Comparison of ENCODE assay signal across 36 cellular contexts in the genomic region with DNA sequence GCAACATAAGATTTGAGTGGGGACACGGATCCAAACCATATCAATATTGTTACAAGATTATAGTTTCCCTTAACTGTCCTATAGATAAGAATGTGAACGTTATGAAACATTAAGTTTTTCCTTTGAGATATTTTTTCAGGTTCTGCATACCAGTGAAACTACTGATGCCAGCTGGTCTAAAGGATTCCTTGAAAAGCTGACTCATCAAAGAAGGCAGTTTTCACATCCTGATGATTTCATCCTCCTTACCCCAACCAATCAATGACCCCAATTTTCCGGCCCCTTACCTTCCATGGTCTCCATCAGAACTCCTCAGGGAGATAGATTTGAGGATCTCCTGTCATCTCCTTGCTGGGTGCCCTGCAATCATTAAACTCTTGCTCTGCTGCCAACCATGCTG.
DNase-seq lines count a peak whose midpoint lies in the region; ATAC-seq, FAIRE-seq and TF ChIP-seq lines count a peak whose summit lies in the region.
"Had no signal": no experiment of that assay in that cellular context is flagged by ENCODE, and none has a peak within 500 bp of the region (broad histone marks: within the 10 kb centered on the region; RNA-seq: fewer than 3 reads in every experiment).

No MANE protein-coding gene starts in this region.

- no peak overlapping the region for H2AFZ ChIP-seq in HepG2 (ENCODE audit: low read length)
- H2AFZ ChIP-seq in IMR-90 (replicated peaks; ENCODE audit: low read length, poor library complexity) = no peak overlapping the region
- H2AFZ ChIP-seq in K562 (ENCODE audit: low read depth, low read length) = no peak overlapping the region

- H2BK20ac ChIP-seq in IMR-90 (ENCODE audit: low read depth, low read length) = no peak overlapping the region

- H3K14ac ChIP-seq in IMR-90 (replicated peaks; ENCODE audit: low read depth, low read length) = no peak overlapping the region

- intact Hi-C loops in HepG2 (cut with micrococcal nuclease; ENCODE audit: unreplicated experiment) (no loop called here), right lobe of liver (cut with DNase I) (no loop called here), IMR-90 (cut with micrococcal nuclease) (no loop called here), K562 (cut with micrococcal nuclease) (no loop called here)
- intact Hi-C loops in activated naive CD4-positive, alpha-beta T cell treated with anti-CD3 and anti-CD28 coated beads for 36 hours (cut with micrococcal nuclease) = no loop called here
- intact Hi-C loops in activated CD4-positive, alpha-beta T cell treated with anti-CD3 and anti-CD28 coated beads for 36 hours (cut with DNase I, micrococcal nuclease) = no loop called here

- DNase-seq in HepG2 (ENCODE audit: low spot score) = no peak
- no peak for DNase-seq in right lobe of liver
- DNase-seq in A549 (ENCODE audit: low read depth in 1 of 2, low spot score in 1 of 2) = no peak
- DNase-seq in IMR-90 = no peak
- no peak for DNase-seq in K562 (ENCODE audit: extremely low read depth in 1 of 4, low spot score in 3 of 4)
- DNase-seq in epidermal melanocyte (ENCODE audit: insufficient read length, low spot score) = no peak
- no peak for DNase-seq in activated naive CD4-positive, alpha-beta T cell treated with anti-CD3 and anti-CD28 coated beads for 36 hours
- no peak for DNase-seq in activated CD4-positive, alpha-beta T cell treated with anti-CD3 and anti-CD28 coated beads for 36 hours
- DNase-seq: 8988T; ACHN; AML-193; BE2C; C1 segment of cervical spinal cord; Caco-2; Calu3; CD4-positive, alpha-beta memory T cell; CD4-positive, alpha-beta T cell; CD4-positive, CD25-positive, alpha-beta regulatory T cell; CD8-positive, alpha-beta memory T cell; CD8-positive, alpha-beta T cell; COR-L47; DMS 273 treated with DMSO at 0.1 percent for 48 hours; DMS153; DMS53; DMS79; DMS79 treated with DMSO at 0.1 percent for 48 hours; DND-41; EL had no signal

- no peak overlapping the region for H3K27ac ChIP-seq in HepG2 (ENCODE audit: extremely low read length, insufficient read depth, low read length)
- H3K27ac ChIP-seq in right lobe of liver = no peak overlapping the region
- H3K27ac ChIP-seq in A549 = no peak overlapping the region
- H3K27ac ChIP-seq in IMR-90 (ENCODE audit: insufficient read depth, low read length) = no peak overlapping the region
- H3K27ac ChIP-seq in K562 (ENCODE audit: extremely low read depth, low read depth, low read length) = no peak overlapping the region
- H3K27ac ChIP-seq: 22Rv1; BLaER1; BLaER1 treated with 17β-estradiol and CSF1 and Interleukin-3, amounts not matched to agents 10 nM and 100 nM; C4-2B had no signal

- H3K36me3 ChIP-seq in HepG2 (replicated peaks in 1 of 2; ENCODE audit: control insufficient read depth in 1 of 2, insufficient read depth in 2 of 2, low read length in 2 of 2) (no peaks in the 10 kb centered on the region), right lobe of liver (no peaks in the 10 kb centered on the region), IMR-90 (ENCODE audit: control insufficient read depth, insufficient read depth, low read length) (no peaks in the 10 kb centered on the region), K562 (ENCODE audit: control insufficient read depth, insufficient read depth, low read length) (no peaks in the 10 kb centered on the region)
- H3K36me3 ChIP-seq: BE2C; BLaER1; BLaER1 treated with 17β-estradiol and CSF1 and Interleukin-3, amounts not matched to agents 10 nM and 100 nM had no signal

- ATAC-seq in HepG2 = no peak
- ATAC-seq in right lobe of liver = no peak
- no peak for ATAC-seq in A549
- no peak for ATAC-seq in IMR-90 (ENCODE audit: low read depth)
- ATAC-seq in K562 = no peak
- ATAC-seq in activated CD4-positive, alpha-beta T cell treated with anti-CD3 and anti-CD28 coated beads for 36 hours = no peak
- ATAC-seq: CD8-positive, alpha-beta T cell had no signal

- H4K91ac ChIP-seq in IMR-90 (ENCODE audit: insufficient read depth, low read depth, low read length) = no peak overlapping the region

- H3K79me1 ChIP-seq in IMR-90 (ENCODE audit: low read depth in 1 of 2, low read length in 2 of 2) = no peaks in the 10 kb centered on the region

- no peak overlapping the region for H2BK15ac ChIP-seq in IMR-90 (ENCODE audit: low read depth, low read length)

- no peak overlapping the region for H2BK120ac ChIP-seq in IMR-90 (ENCODE audit: low read depth, low read length)

- H3K9me3 ChIP-seq in HepG2 (ENCODE audit: low read length) = no peaks in the 10 kb centered on the region
- no peaks in the 10 kb centered on the region for H3K9me3 ChIP-seq in right lobe of liver
- H3K9me3 ChIP-seq in A549 = no peaks in the 10 kb centered on the region
- peaks cover 7% of the 10 kb centered on the region; the same call in 1 of the 2 replicates for H3K9me3 ChIP-seq in IMR-90 (ENCODE audit: control insufficient read depth, insufficient read depth, low read length)
- H3K9me3 ChIP-seq in K562 (replicated peaks; ENCODE audit: control insufficient read depth, insufficient read depth, low read depth, low read length) = no peaks in the 10 kb centered on the region
- H3K9me3 ChIP-seq: BE2C, BLaER1, Caco-2 had no signal

- no peaks in the 10 kb centered on the region for H3K36me3 Mint-ChIP-seq in activated naive CD4-positive, alpha-beta T cell treated with anti-CD3 and anti-CD28 coated beads for 36 hours (ENCODE audit: low read depth)
- no peaks in the 10 kb centered on the region for H3K36me3 Mint-ChIP-seq in activated CD4-positive, alpha-beta T cell treated with anti-CD3 and anti-CD28 coated beads for 36 hours (ENCODE audit: low read depth)
- H3K36me3 Mint-ChIP-seq: CD14-positive monocyte; CD4-positive, CD25-positive, alpha-beta regulatory T cell; CD8-positive, alpha-beta T cell had no signal

- H4K8ac ChIP-seq in IMR-90 (ENCODE audit: low read depth in 2 of 2, low read length in 2 of 2) = no peak overlapping the region

- H3K4me2 ChIP-seq in HepG2 (ENCODE audit: low read depth, low read length) (no peak overlapping the region), A549 (no peak overlapping the region), IMR-90 (ENCODE audit: low read depth, low read length) (no peak overlapping the region), K562 (ENCODE audit: insufficient read depth, low read length) (no peak overlapping the region)
- H3K4me2 ChIP-seq: BLaER1; BLaER1 treated with 17β-estradiol and CSF1 and Interleukin-3, amounts not matched to agents 10 nM and 100 nM had no signal

- H3K56ac ChIP-seq in IMR-90 (ENCODE audit: extremely low read depth, insufficient read depth, low read length) = no peak overlapping the region

- POLR2A ChIA-PET in HepG2 (lab: Yijun Ruan, JAX) = no interaction called here
- POLR2A ChIA-PET in A549 (lab: Yijun Ruan, JAX) = no interaction called here
- POLR2A ChIA-PET in IMR-90 (lab: Charles Lee; ENCODE audit: unreplicated experiment) = no interaction called here
- POLR2A ChIA-PET in K562 (lab: Yijun Ruan, JAX) = no interaction called here
- POLR2A ChIA-PET in activated CD4-positive, alpha-beta T cell treated with anti-CD3 and anti-CD28 coated beads for 36 hours (lab: Charles Lee) = no interaction called here

- H3K4ac ChIP-seq in IMR-90 (ENCODE audit: low read depth, low read length) = no peak overlapping the region

- peaks cover 5% of the 10 kb centered on the region for H3K27me3 Mint-ChIP-seq in activated naive CD4-positive, alpha-beta T cell treated with anti-CD3 and anti-CD28 coated beads for 36 hours (ENCODE audit: low read depth)
- H3K27me3 Mint-ChIP-seq in activated CD4-positive, alpha-beta T cell treated with anti-CD3 and anti-CD28 coated beads for 36 hours = peaks cover 4% of the 10 kb centered on the region
- H3K27me3 Mint-ChIP-seq: CD8-positive, alpha-beta memory T cell had no signal

- WGBS in HepG2 (ENCODE audit: low lambda C conversion rate) = 2% methylated on average over 3 of the region's 3 CpGs
- 48% methylated on average over 3 of the region's 3 CpGs for WGBS in right lobe of liver (ENCODE audit: insufficient coverage, low coverage, low lambda C conversion rate, missing lambda C conversion rate)
- under 1% methylated on average over 3 of the region's 3 CpGs for WGBS in A549 (ENCODE audit: missing lambda C conversion rate)
- WGBS in IMR-90 (ENCODE audit: extremely low coverage in 2 of 2, insufficient read length in 1 of 2), 2 experiments = no CpG with 5 or more reads among the region's 3 CpGs
- 0% methylated on average over 3 of the region's 3 CpGs for WGBS in K562 (ENCODE audit: insufficient coverage, low coverage, missing lambda C conversion rate)

- H2BK5ac ChIP-seq in IMR-90 (ENCODE audit: low read depth, low read length, poor library complexity, severe bottlenecking) = no peak overlapping the region

- no peak overlapping the region for H3K18ac ChIP-seq in IMR-90 (ENCODE audit: low read depth, low read length)

- no peak overlapping the region for H3K4me3 Mint-ChIP-seq in activated naive CD4-positive, alpha-beta T cell treated with anti-CD3 and anti-CD28 coated beads for 36 hours
- H3K4me3 Mint-ChIP-seq in activated CD4-positive, alpha-beta T cell treated with anti-CD3 and anti-CD28 coated beads for 36 hours = no peak overlapping the region
- H3K4me3 Mint-ChIP-seq: B cell; CD14-positive monocyte; CD4-positive, alpha-beta memory T cell; CD4-positive, alpha-beta T cell; CD4-positive, CD25-positive, alpha-beta regulatory T cell; CD8-positive, alpha-beta memory T cell; CD8-positive, alpha-beta T cell had no signal

- no peaks in the 10 kb centered on the region for H3K4me1 Mint-ChIP-seq in activated naive CD4-positive, alpha-beta T cell treated with anti-CD3 and anti-CD28 coated beads for 36 hours (ENCODE audit: low read depth)
- H3K4me1 Mint-ChIP-seq in activated CD4-positive, alpha-beta T cell treated with anti-CD3 and anti-CD28 coated beads for 36 hours = no peaks in the 10 kb centered on the region
- H3K4me1 Mint-ChIP-seq: B cell; CD14-positive monocyte; CD4-positive, alpha-beta memory T cell; CD4-positive, CD25-positive, alpha-beta regulatory T cell; CD8-positive, alpha-beta memory T cell had no signal

- FAIRE-seq in HepG2 (lab: Jason Lieb, UNC) (no peak), A549 (lab: Jason Lieb, UNC) (no peak), K562 (lab: Jason Lieb, UNC) (no peak)
- FAIRE-seq: A204.1, D721Med had no signal

- CTCF ChIA-PET in HepG2 (lab: Yijun Ruan, JAX; ENCODE audit: low intra/inter-chr PET ratio, low total read pairs) = no interaction called here
- CTCF ChIA-PET in A549 (lab: Yijun Ruan, JAX) = no interaction called here
- CTCF ChIA-PET in IMR-90 (lab: Yijun Ruan, JAX) = no interaction called here
- CTCF ChIA-PET in K562 (lab: Yijun Ruan, JAX; ENCODE audit: low intra/inter-chr PET ratio) = no interaction called here
- CTCF ChIA-PET in activated naive CD4-positive, alpha-beta T cell treated with anti-CD3 and anti-CD28 coated beads for 36 hours (lab: Charles Lee) = no interaction called here
- CTCF ChIA-PET in activated CD4-positive, alpha-beta T cell treated with anti-CD3 and anti-CD28 coated beads for 36 hours (lab: Charles Lee) = no interaction called here

- H3K4me3 ChIP-seq in HepG2 (replicated peaks in 1 of 3; ENCODE audit: insufficient read depth in 1 of 3, low read depth in 2 of 3, low read length in 3 of 3) (no peak overlapping the region), right lobe of liver (no peak overlapping the region), A549 (no peak overlapping the region), IMR-90 (ENCODE audit: insufficient read depth, low read depth, low read length) (no peak overlapping the region), K562 (no peak overlapping the region)
- H3K4me3 ChIP-seq: BLaER1; BLaER1 treated with 17β-estradiol and CSF1 and Interleukin-3, amounts not matched to agents 10 nM and 100 nM had no signal

- no peak overlapping the region for H3K27ac Mint-ChIP-seq in activated naive CD4-positive, alpha-beta T cell treated with anti-CD3 and anti-CD28 coated beads for 36 hours
- H3K27ac Mint-ChIP-seq in activated CD4-positive, alpha-beta T cell treated with anti-CD3 and anti-CD28 coated beads for 36 hours = no peak overlapping the region
- H3K27ac Mint-ChIP-seq: B cell; CD14-positive monocyte; CD4-positive, alpha-beta memory T cell; CD4-positive, alpha-beta T cell; CD4-positive, CD25-positive, alpha-beta regulatory T cell; CD8-positive, alpha-beta memory T cell; CD8-positive, alpha-beta T cell had no signal

- no peaks in the 10 kb centered on the region for H3K27me3 ChIP-seq in HepG2 (ENCODE audit: control insufficient read depth in 1 of 2, insufficient read depth in 2 of 2, low read length in 2 of 2)
- no peaks in the 10 kb centered on the region for H3K27me3 ChIP-seq in right lobe of liver
- no peaks in the 10 kb centered on the region for H3K27me3 ChIP-seq in IMR-90 (ENCODE audit: control insufficient read depth, insufficient read depth, low read length)
- H3K27me3 ChIP-seq in K562 (ENCODE audit: control insufficient read depth in 2 of 2, insufficient read depth in 2 of 2, low read length in 2 of 2) = no peaks in the 10 kb centered on the region; a peak in 1 of 5 replicates
- H3K27me3 ChIP-seq: BE2C; BLaER1; BLaER1 treated with 17β-estradiol and CSF1 and Interleukin-3, amounts not matched to agents 10 nM and 100 nM had no signal

- no peaks in the 10 kb centered on the region for H3K79me2 ChIP-seq in HepG2 (ENCODE audit: insufficient read depth, low read length)
- no peaks in the 10 kb centered on the region for H3K79me2 ChIP-seq in K562 (ENCODE audit: control insufficient read depth, insufficient read depth, low read length)

- dilution Hi-C loops in IMR-90 (cut with HindIII; ENCODE audit: low sequenced_read_pairs, unreplicated experiment) = no loop called here

- TF ChIP-seq POLR2A in HepG2 (IDR thresholded peaks at IDR 0.05; ENCODE audit: insufficient read depth in 1 of 2, low read depth in 2 of 2, low read length in 2 of 2) (no peak), right lobe of liver (IDR thresholded peaks at IDR 0.05) (no peak), A549 (IDR thresholded peaks at IDR 0.05; ENCODE audit: low read length) (no peak), IMR-90 (IDR thresholded peaks at IDR 0.05; ENCODE audit: low read depth, low read length) (no peak), K562 (conservative IDR thresholded peaks at IDR 0.05) (no peak)

- BruUV-seq in HepG2 (replicated peaks; lab: Mats Ljungman, UMichigan) = no TSS peak
- no TSS peak for BruUV-seq in IMR-90 (replicated peaks; lab: Mats Ljungman, UMichigan)
- BruUV-seq in K562 (replicated peaks; lab: Mats Ljungman, UMichigan) = no TSS peak

- no peak overlapping the region for H4K5ac ChIP-seq in IMR-90 (ENCODE audit: low read depth, low read length)

- H2AK9ac ChIP-seq in IMR-90 (replicated peaks; ENCODE audit: low read depth, low read length, poor library complexity) = no peak overlapping the region

- H3K9ac ChIP-seq in HepG2 (ENCODE audit: insufficient read depth, low read depth, low read length) (no peak overlapping the region), IMR-90 (ENCODE audit: low read depth, low read length) (no peak overlapping the region), K562 (ENCODE audit: insufficient read depth in 1 of 2, low read depth in 2 of 2, low read length in 2 of 2) (no peak overlapping the region)
- H3K9ac ChIP-seq: BLaER1; BLaER1 treated with 17β-estradiol and CSF1 and Interleukin-3, amounts not matched to agents 10 nM and 100 nM had no signal

- TF ChIP-seq CTCF in HepG2 (CRISPR knock-in tag; IDR thresholded peaks at IDR 0.05) = no peak
- no peak for TF ChIP-seq CTCF in right lobe of liver (IDR thresholded peaks at IDR 0.05)
- no peak for TF ChIP-seq CTCF in A549 (IDR thresholded peaks at IDR 0.05)
- TF ChIP-seq CTCF in IMR-90 (conservative IDR thresholded peaks at IDR 0.05; ENCODE audit: low read depth, low read length) = no peak
- TF ChIP-seq CTCF in K562 (IDR thresholded peaks at IDR 0.05 in 2 of 3, conservative IDR thresholded peaks at IDR 0.05 in 1 of 3; ENCODE audit: insufficient read depth in 2 of 3, low read depth in 1 of 3, low read length in 3 of 3) = no peak

- TF ChIP-seq RAD21 in HepG2 (CRISPR knock-in tag; IDR thresholded peaks at IDR 0.05) (no peak), A549 (conservative IDR thresholded peaks at IDR 0.05 in 1 of 2, IDR thresholded peaks at IDR 0.05 in 1 of 2) (no peak), IMR-90 (IDR thresholded peaks at IDR 0.05; ENCODE audit: low read length) (no peak), K562 (CRISPR knock-in tag; conservative IDR thresholded peaks at IDR 0.05 in 1 of 2, IDR thresholded peaks at IDR 0.05 in 1 of 2) (no peak)

- no peaks in the 10 kb centered on the region for H3K9me1 ChIP-seq in IMR-90 (ENCODE audit: insufficient read depth, low read length)
- H3K9me1 ChIP-seq in K562 (ENCODE audit: control insufficient read depth, insufficient read depth, low read length) = no peaks in the 10 kb centered on the region

- TF ChIP-seq EP300 in HepG2 (IDR thresholded peaks at IDR 0.05; ENCODE audit: low read depth in 2 of 2, low read length in 2 of 2) (no peak), HepG2 (CRISPR knock-in tag; IDR thresholded peaks at IDR 0.05; ENCODE audit: borderline replicate concordance) (no peak), A549 (IDR thresholded peaks at IDR 0.05) (no peak), K562 (IDR thresholded peaks at IDR 0.05; ENCODE audit: low read length) (no peak)

- H3K4me1 ChIP-seq in HepG2 (ENCODE audit: insufficient read depth, low read length) (no peaks in the 10 kb centered on the region), right lobe of liver (no peaks in the 10 kb centered on the region), A549 (no peaks in the 10 kb centered on the region), IMR-90 (ENCODE audit: control insufficient read depth, insufficient read depth, low read length) (no peaks in the 10 kb centered on the region), K562 (replicated peaks in 1 of 2; ENCODE audit: control insufficient read depth in 2 of 2, insufficient read depth in 2 of 2, low read length in 2 of 2) (no peaks in the 10 kb centered on the region)
- H3K4me1 ChIP-seq: BE2C; BLaER1; BLaER1 treated with 17β-estradiol and CSF1 and Interleukin-3, amounts not matched to agents 10 nM and 100 nM; Caco-2 had no signal

- no peak overlapping the region for H2AK5ac ChIP-seq in IMR-90 (ENCODE audit: low read depth, low read length)

- in situ Hi-C loops in HepG2 (cut with HindIII; ENCODE audit: extremely low pct_ligation_motif_present, low pct_unique_long_range_greater_than_20kb) (no loop called here), IMR-90 (cut with MboI; ENCODE audit: low sequenced_read_pairs) (no loop called here), K562 (cut with MboI) (no loop called here)

- H4K20me1 ChIP-seq in HepG2 (ENCODE audit: insufficient read depth, low read length) = no peaks in the 10 kb centered on the region
- no peaks in the 10 kb centered on the region for H4K20me1 ChIP-seq in IMR-90 (ENCODE audit: insufficient read depth, low read length)
- H4K20me1 ChIP-seq in K562 (replicated peaks; ENCODE audit: control insufficient read depth, insufficient read depth, low read length) = no peaks in the 10 kb centered on the region
- H4K20me1 ChIP-seq: BLaER1; BLaER1 treated with 17β-estradiol and CSF1 and Interleukin-3, amounts not matched to agents 10 nM and 100 nM had no signal

- H3K23ac ChIP-seq in IMR-90 (ENCODE audit: low read depth, low read length) = no peak overlapping the region

- H3K9me3 Mint-ChIP-seq in activated naive CD4-positive, alpha-beta T cell treated with anti-CD3 and anti-CD28 coated beads for 36 hours = peaks cover 3% of the 10 kb centered on the region
- H3K9me3 Mint-ChIP-seq in activated CD4-positive, alpha-beta T cell treated with anti-CD3 and anti-CD28 coated beads for 36 hours (ENCODE audit: low read depth) = peaks cover 6% of the 10 kb centered on the region

Comparison
In these comparisons a context has a peak if more than half of its experiments do, and no peak if none do; other contexts are left out.
1. Of the 241 proteins assayed by ChIP-seq in both HepG2 and K562: peak only in HepG2: none; only in K562: MAFG; in both: MAFF and MAFK; in neither: 238.